In genomic region chr2:172710584-172711024, GRCh38 we compare ENCODE assay signal across 8 cellular contexts. TPM values are rescaled to one million over a fixed set of nuclear protein-coding genes. Genes with fewer than 3 reads are reported as not detected.
A peak's percentile ranks its signal among the peaks of the same experiment; 100 is the strongest.
DNase-seq lines count a peak whose midpoint lies in the region; ATAC-seq lines count a peak whose summit lies in the region.

No MANE protein-coding gene starts in this region.

- no peak for ATAC-seq in HG02973 (IDR thresholded peaks at IDR 0.05; ENCODE audit: unreplicated experiment)
- ATAC-seq in HG02642 (IDR thresholded peaks at IDR 0.05; ENCODE audit: poor library complexity, unreplicated experiment) = no peak

- DNase-seq in A172 (ENCODE audit: low spot score) (peak; percentile 71), GM04503 (ENCODE audit: low read depth) (peak; percentile 82), NCI-H146 treated with DMSO at 0.1 percent for 48 hours (lab: John Stamatoyannopoulos, UW; ENCODE audit: unreplicated experiment) (peak; percentile 51), T-helper 9 cell (peak; percentile 22), midbrain (lab: John Stamatoyannopoulos, UW) (peak; percentile 36)
- peak; percentile 13 for DNase-seq in effector CD8-positive, alpha-beta T cell (lab: John Stamatoyannopoulos, UW)

RNA-seq across cellular contexts. Expression of gene RAPGEF4, which starts 25.0 kb away (rescaled TPM):
- 0.62 TPM in 1 of 2 replicates, not detected in the other for total RNA-seq in A172 (2014; rRNA removed; shearing (Covaris generic))

Comparison
In these comparisons a context has a peak if more than half of its experiments do, and no peak if none do; other contexts are left out.
1. DNase-seq: peak in every context shown above with its lines; median percentile 82 in GM04503; 71 in A172; 51 in NCI-H146 treated with DMSO at 0.1 percent for 48 hours; 36 in midbrain; 22 in T-helper 9 cell; 13 in effector CD8-positive, alpha-beta T cell.